ENCODE assay signal across 1 cellular context in the genomic region with DNA sequence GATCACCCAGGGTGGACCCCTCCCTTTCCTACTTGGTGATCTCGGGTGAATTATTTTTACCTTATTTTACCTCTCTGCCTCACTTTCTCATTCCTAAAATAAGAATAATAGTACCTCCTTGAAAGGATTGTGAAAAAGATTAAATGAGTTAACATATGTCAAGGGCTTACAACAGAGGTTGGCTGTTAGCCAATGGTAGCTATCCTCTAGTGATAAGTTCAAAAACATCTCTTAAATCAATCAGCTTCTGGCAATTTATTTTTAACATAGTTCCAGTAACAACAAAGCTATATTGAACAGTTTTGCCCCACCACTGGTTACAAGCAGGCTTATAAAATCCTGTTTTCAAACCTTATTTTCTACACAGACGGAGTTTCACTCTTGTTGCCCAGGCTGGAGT.
TF ChIP-seq lines count a peak whose summit lies in the region.

No MANE protein-coding gene starts in this region.

TF ChIP-seq in K562, 482 proteins besides CTCF, POLR2A, EP300 and RAD21 (continued from another document):
- TF ChIP-seq, protein P1, sequence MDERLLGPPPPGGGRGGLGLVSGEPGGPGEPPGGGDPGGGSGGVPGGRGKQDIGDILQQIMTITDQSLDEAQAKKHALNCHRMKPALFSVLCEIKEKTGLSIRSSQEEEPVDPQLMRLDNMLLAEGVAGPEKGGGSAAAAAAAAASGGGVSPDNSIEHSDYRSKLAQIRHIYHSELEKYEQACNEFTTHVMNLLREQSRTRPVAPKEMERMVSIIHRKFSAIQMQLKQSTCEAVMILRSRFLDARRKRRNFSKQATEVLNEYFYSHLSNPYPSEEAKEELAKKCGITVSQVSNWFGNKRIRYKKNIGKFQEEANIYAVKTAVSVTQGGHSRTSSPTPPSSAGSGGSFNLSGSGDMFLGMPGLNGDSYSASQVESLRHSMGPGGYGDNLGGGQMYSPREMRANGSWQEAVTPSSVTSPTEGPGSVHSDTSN (CRISPR knock-in tag; IDR thresholded peaks at IDR 0.05; ENCODE audit: low read depth) = no peak
- TF ChIP-seq, protein P1 (tag; conservative IDR thresholded peaks at IDR 0.05; ENCODE audit: low read depth) = peak; percentile 46; the same call in 1 of the 2 replicates
- TF ChIP-seq BRD9 (IDR thresholded peaks at IDR 0.05; ENCODE audit: low read depth, partially characterized antibody) (no peak), SUPT5H (IDR thresholded peaks at IDR 0.05) (no peak), TEAD2 (tag; IDR thresholded peaks at IDR 0.05) (no peak), NCOA1 (IDR thresholded peaks at IDR 0.05; ENCODE audit: low read depth) (no peak)
- TF ChIP-seq, protein P2, sequence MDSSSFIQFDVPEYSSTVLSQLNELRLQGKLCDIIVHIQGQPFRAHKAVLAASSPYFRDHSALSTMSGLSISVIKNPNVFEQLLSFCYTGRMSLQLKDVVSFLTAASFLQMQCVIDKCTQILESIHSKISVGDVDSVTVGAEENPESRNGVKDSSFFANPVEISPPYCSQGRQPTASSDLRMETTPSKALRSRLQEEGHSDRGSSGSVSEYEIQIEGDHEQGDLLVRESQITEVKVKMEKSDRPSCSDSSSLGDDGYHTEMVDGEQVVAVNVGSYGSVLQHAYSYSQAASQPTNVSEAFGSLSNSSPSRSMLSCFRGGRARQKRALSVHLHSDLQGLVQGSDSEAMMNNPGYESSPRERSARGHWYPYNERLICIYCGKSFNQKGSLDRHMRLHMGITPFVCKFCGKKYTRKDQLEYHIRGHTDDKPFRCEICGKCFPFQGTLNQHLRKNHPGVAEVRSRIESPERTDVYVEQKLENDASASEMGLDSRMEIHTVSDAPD (CRISPR knock-in tag; IDR thresholded peaks at IDR 0.05) = no peak
